Comparison of ENCODE assay signal across 11 cellular contexts in the genomic region with DNA sequence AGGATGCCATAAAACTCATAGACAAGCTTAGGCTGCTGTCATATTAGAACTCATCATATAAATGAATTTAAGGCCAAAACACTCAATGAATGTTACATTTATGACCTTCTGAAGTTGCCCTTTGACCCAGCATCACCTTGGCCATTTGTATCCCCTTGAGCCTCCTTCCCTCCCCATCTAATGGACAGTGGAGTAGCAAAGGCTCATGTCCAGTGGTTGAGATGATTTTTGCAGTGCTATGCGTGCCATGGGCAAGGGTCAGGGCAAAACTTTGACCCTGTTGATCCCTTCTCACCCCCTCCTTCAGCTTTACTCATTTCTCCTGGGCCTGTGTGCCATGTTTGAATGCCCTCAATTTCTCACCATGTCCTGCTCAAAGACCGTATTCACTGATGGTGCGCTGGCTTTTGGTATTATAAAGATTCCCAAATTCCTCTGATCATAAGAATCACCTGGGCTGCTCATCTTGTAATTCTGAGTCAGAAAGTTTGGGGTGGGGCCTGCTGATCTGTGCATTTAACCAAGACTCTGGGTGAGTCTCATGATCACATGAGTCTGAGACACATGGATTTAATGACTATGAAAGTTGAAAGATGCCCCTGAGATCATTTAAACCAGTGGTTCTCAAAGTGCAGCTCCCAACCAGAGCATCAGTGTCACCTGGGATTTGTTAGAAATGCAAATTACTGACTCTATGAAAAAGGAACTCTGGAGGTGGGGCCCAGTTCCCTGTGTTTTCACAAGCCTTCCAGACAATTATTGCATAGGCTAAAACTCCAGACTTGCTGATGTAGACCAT. TPM values are rescaled to one million over a fixed set of nuclear protein-coding genes. Genes with fewer than 3 reads are reported as not detected.
A peak's percentile ranks its signal among the peaks of the same experiment; 100 is the strongest.
DNase-seq lines count a peak whose midpoint lies in the region; ATAC-seq and TF ChIP-seq lines count a peak whose summit lies in the region.
"Had no signal": no experiment of that assay in that cellular context is flagged by ENCODE, and none has a peak within 500 bp of the region (broad histone marks: within the 10 kb centered on the region; RNA-seq: fewer than 3 reads in every experiment).

No MANE protein-coding gene starts in this region.

- no peaks in the 10 kb centered on the region for H3K27me3 Mint-ChIP-seq in IgD-negative memory B cell

- peak; percentile 12 for ATAC-seq in GM18519 (IDR thresholded peaks at IDR 0.05; ENCODE audit: low FRiP score, unreplicated experiment)
- peak; percentile 23 for ATAC-seq in GM21737 (IDR thresholded peaks at IDR 0.05; ENCODE audit: unreplicated experiment)
- ATAC-seq in mucosa of descending colon, result peak; percentile 18
- ATAC-seq: left lung had no signal

- H3K4me1 ChIP-seq in mucosa of descending colon (ENCODE audit: low read depth), result no peaks in the 10 kb centered on the region
- H3K4me1 ChIP-seq: left lung, SJSA1 had no signal

- no peaks in the 10 kb centered on the region for H3K36me3 ChIP-seq in mucosa of descending colon (ENCODE audit: low read depth)
- H3K36me3 ChIP-seq: left lung, SJSA1 had no signal

- peak overlapping the region; percentile 65 to 92 (median 84) for H3K4me3 Mint-ChIP-seq in IgD-negative memory B cell

- intact Hi-C loops in mucosa of descending colon (cut with DNase I, micrococcal nuclease), result no loop called here

- H3K4me3 ChIP-seq in mucosa of descending colon, result no peak overlapping the region
- H3K4me3 ChIP-seq: left lung, SJSA1 had no signal

- TF ChIP-seq CTCF in mucosa of descending colon (IDR thresholded peaks at IDR 0.05), result no peak

- no peaks in the 10 kb centered on the region for H3K9me3 ChIP-seq in mucosa of descending colon
- H3K9me3 ChIP-seq: left lung, SJSA1 had no signal

- H3K9me3 Mint-ChIP-seq in IgD-negative memory B cell, result no peaks in the 10 kb centered on the region

- DNase-seq in mucosa of descending colon (no peak), DMS153 treated with DMSO at 0.1 percent for 48 hours (lab: John Stamatoyannopoulos, UW; ENCODE audit: unreplicated experiment) (no peak), amniotic stem cell (lab: John Stamatoyannopoulos, UW) (no peak)
- no peak for DNase-seq in activated effector memory CD4-positive, alpha-beta T cell treated with anti-CD3 and anti-CD28 coated beads, Interleukin-2, amount 50 U/mL, for 16 hours
- DNase-seq: H7, left lung, NCI-H2171 treated with DMSO at 0.1 percent for 48 hours had no signal

- peak overlapping the region; percentile 96 to 98 (median 96) for H3K27ac Mint-ChIP-seq in IgD-negative memory B cell

- H3K4me1 Mint-ChIP-seq in IgD-negative memory B cell, result peaks cover 57 to 68% (median 57%) of the 10 kb centered on the region in 3 donors

- H3K36me3 Mint-ChIP-seq in IgD-negative memory B cell, result no peaks in the 10 kb centered on the region

RNA-seq across cellular contexts. Expression of gene IL20RA, which starts 57.5 kb away (rescaled TPM):
- polyA plus RNA-seq in IgD-negative memory B cell, result not detected
- 10 to 100 TPM in 2 of 3 donors, 1 to 10 TPM in 1; 3.2 to 12.2 (median 11.6) TPM for total RNA-seq in mucosa of descending colon
- total RNA-seq: SJSA1 had no signal
